Comparison of ENCODE assay signal across 9 cellular contexts in the genomic region with DNA sequence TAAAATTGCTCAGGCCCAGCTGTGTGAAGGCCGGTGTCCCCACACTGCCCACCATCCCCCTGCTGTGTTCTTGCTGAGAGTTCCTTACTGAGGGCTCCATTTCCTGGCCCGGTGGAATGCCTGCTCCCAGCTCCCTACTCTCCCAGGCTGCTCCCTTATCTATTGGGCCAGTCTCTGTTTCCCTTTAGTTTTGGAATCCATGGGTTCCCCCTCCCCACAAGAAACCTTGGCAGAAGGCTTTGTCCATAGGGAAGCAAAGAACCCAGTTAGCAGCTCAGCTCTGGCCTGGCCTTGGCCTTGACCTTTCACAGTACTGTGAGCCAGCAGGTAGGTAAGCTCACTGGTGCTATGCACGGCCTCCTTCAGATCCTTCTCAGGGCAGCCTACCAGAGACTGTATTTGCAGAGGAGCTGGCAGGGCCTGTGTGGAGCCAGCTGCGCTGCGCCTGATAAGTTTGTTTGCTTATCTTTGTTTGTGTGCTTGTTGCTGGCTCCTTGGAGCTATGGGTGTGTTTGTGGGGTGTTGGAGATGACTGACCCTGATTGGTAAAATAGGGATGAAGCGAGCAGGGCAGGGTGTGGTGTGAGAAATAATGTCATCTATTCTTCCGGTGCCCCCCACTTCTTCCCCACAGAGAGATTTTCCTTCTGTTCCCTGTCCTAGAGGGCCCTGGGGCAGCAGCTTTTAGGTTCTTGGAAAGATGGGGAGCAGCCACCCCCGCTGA. TPM values are rescaled to one million over a fixed set of nuclear protein-coding genes. Genes with fewer than 3 reads are reported as not detected.
DNase-seq lines count a peak whose midpoint lies in the region; ATAC-seq, FAIRE-seq and TF ChIP-seq lines count a peak whose summit lies in the region.
"Had no signal": no experiment of that assay in that cellular context is flagged by ENCODE, and none has a peak within 500 bp of the region (broad histone marks: within the 10 kb centered on the region; RNA-seq: fewer than 3 reads in every experiment).

No MANE protein-coding gene starts in this region.

- H3K4me1 Mint-ChIP-seq in nephron progenitor cell: peaks cover 41% of the 10 kb centered on the region

- no peak for ATAC-seq in HG03280 (IDR thresholded peaks at IDR 0.05; ENCODE audit: unreplicated experiment)

- TF ChIP-seq POLR2A in GM12891 (IDR thresholded peaks at IDR 0.05; ENCODE audit: low read depth, low read length): no peak

- no peak overlapping the region for H3K4me3 ChIP-seq in epithelial cell of esophagus (ENCODE audit: low read length)

- TF ChIP-seq CTCF in epithelial cell of esophagus (IDR thresholded peaks at IDR 0.05; ENCODE audit: insufficient read depth, low read depth, low read length, missing control alignments): no peak
- no peak for TF ChIP-seq CTCF in nephron progenitor cell (IDR thresholded peaks at IDR 0.05)

- DNase-seq in DMS79 treated with DMSO at 0.1 percent for 48 hours (lab: John Stamatoyannopoulos, UW) (peak; percentile 83), OCI-M2 (lab: John Stamatoyannopoulos, UW; ENCODE audit: unreplicated experiment) (peak; percentile 64), epithelial cell of esophagus (ENCODE audit: low read depth) (peak; percentile 52), nephron progenitor cell (no peak), RKO (ENCODE audit: low spot score) (no peak), SW480 (ENCODE audit: low spot score) (no peak), GM12891 (ENCODE audit: insufficient read length, low spot score) (no peak)

- no peak overlapping the region for H3K4me3 Mint-ChIP-seq in nephron progenitor cell

- H3K9me3 Mint-ChIP-seq in nephron progenitor cell: peaks cover 10% of the 10 kb centered on the region

- peaks cover 14% of the 10 kb centered on the region for H3K36me3 Mint-ChIP-seq in nephron progenitor cell (ENCODE audit: low read depth)

- H3K27me3 Mint-ChIP-seq in nephron progenitor cell (ENCODE audit: low read depth, poor library complexity): no peaks in the 10 kb centered on the region

- no peak for FAIRE-seq in GM12891 (lab: Jason Lieb, UNC)
- FAIRE-seq: endometrium had no signal

- peak overlapping the region; percentile 89 for H3K27ac Mint-ChIP-seq in nephron progenitor cell

TF ChIP-seq in GM12891, 5 proteins besides CTCF, POLR2A, EP300 and RAD21:
- TF ChIP-seq POLR2AphosphoS5 (IDR thresholded peaks at IDR 0.05; ENCODE audit: low read depth, low read length): no peak
- no peak for TF ChIP-seq PAX5 (IDR thresholded peaks at IDR 0.05; ENCODE audit: insufficient read depth, low read length, severe bottlenecking)
- no peak for TF ChIP-seq POU2F2 (IDR thresholded peaks at IDR 0.05; ENCODE audit: low read depth, low read length)
- no peak for TF ChIP-seq SPI1 (IDR thresholded peaks at IDR 0.05; ENCODE audit: low read depth, low read length)
- no peak for TF ChIP-seq TAF1 (IDR thresholded peaks at IDR 0.05; ENCODE audit: low read depth, low read length)
TF ChIP-seq in GM12891: peak in this region for 0.

RNA-seq across cellular contexts. Expression of gene MLXIP, which starts 19.2 kb away (rescaled TPM):
- 4.6 TPM for polyA plus RNA-seq in GM12891 (2012; ENCODE audit: low read depth, missing spikeins)

Comparison
In these comparisons a context has a peak if more than half of its experiments do, and no peak if none do; other contexts are left out.
1. DNase-seq: peak in DMS79 treated with DMSO at 0.1 percent for 48 hours (single experiment), OCI-M2 (single experiment) and epithelial cell of esophagus (single experiment); none in nephron progenitor cell (single experiment), RKO (single experiment), SW480 (single experiment) and GM12891 (single experiment).